Comparison of ENCODE assay signal across 14 cellular contexts in the genomic region with DNA sequence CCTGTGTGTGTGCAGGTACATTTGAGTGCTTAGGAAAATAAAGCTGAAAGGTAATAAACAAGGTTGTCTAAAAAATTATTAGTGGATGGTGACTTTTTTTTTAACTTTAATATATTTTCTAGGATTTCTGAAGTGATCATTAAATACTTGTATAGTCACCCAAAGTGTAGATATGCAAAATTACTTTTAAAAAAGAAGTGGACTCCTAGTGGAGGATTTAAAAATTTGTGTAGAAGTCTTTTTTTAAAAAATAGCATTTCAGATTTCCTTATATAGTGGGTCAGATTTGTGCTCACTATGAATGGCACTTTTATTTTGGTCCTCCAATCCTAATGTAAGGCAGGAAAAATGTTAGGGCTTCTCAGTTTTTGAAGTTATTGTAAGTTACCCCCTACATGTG.
"Had no signal": no experiment of that assay in that cellular context is flagged by ENCODE, and none has a peak within 500 bp of the region (broad histone marks: within the 10 kb centered on the region; RNA-seq: fewer than 3 reads in every experiment).

No MANE protein-coding gene starts in this region.

- H3K27me3 ChIP-seq: cardiac muscle cell, gastroesophageal sphincter, thyroid gland had no signal

- H3K36me3 ChIP-seq: cardiac muscle cell, thyroid gland had no signal

- FAIRE-seq: astrocyte, colon, endothelial cell of umbilical vein, small intestine had no signal

- H3K9me3 ChIP-seq: gastroesophageal sphincter, thyroid gland had no signal

- H3K27ac ChIP-seq: cardiac muscle cell, gastroesophageal sphincter, thyroid gland had no signal

- H3K4me3 ChIP-seq: cardiac muscle cell, gastroesophageal sphincter, thyroid gland had no signal

- ATAC-seq: activated CD8-positive, alpha-beta T cell treated with anti-CD3 and anti-CD28 coated beads, Interleukin-2, amount 10 ng/mL, durations not matched to agents 7 days and 5 days; gastroesophageal sphincter had no signal

- DNase-seq: activated CD8-positive, alpha-beta memory T cell treated with anti-CD3 and anti-CD28 coated beads, Interleukin-2, amount 50 U/mL, for 48 hours; activated CD8-positive, alpha-beta T cell treated with anti-CD3 and anti-CD28 coated beads, Interleukin-2, amount 10 ng/mL, durations not matched to agents 7 days and 5 days; activated naive CD4-positive, alpha-beta T cell treated with Interleukin-2 at 50 U/mL for 16 hours; hippocampal formation; kidney glomerular epithelial cell; posterior cingulate gyrus; small intestine; T-helper 9 cell; thyroid gland had no signal
